ENCODE assay signal across 8 cellular contexts in the genomic region with DNA sequence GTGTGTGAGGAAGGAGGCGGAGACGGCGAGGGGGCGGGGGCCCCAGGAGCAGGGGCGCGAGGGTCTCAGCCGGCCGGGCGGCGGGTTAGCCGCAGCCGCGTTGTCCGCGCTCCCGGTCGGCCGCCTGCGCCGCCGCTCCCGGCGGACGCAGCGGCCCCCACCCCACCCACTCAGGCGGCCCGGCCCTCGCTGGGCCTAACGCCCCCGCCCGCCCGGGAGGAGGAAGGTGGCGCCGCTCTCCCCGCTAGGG. TPM values are rescaled to one million over a fixed set of nuclear protein-coding genes. Genes with fewer than 3 reads are reported as not detected.
DNase-seq lines count a peak whose midpoint lies in the region; ATAC-seq, FAIRE-seq and TF ChIP-seq lines count a peak whose summit lies in the region.

TSS of gene FCHSD2 (minus strand) at position 191 of the 250 bp plus-strand sequence. CDS start 441 bp downstream, outside the sequence.

- CTCF ChIA-PET in activated naive CD4-positive, alpha-beta T cell treated with anti-CD3 and anti-CD28 coated beads, Interleukin-2, amount 10 ng/mL, durations not matched to agents 7 days and 5 days (lab: Charles Lee): interaction anchor here (0.6 to 3.9 kb wide), 11 partner anchors 10 to 417 kb away, joined by 3 to 61 read pairs (median 4); no protein-coding TSS in a partner anchor
- CTCF ChIA-PET in K562 (lab: Yijun Ruan, JAX; ENCODE audit: low intra/inter-chr PET ratio): interaction anchor here (0.8 to 0.9 kb wide), 2 partner anchors 37 to 43 kb away, joined by 4 to 7 read pairs; no protein-coding TSS in a partner anchor

- H3K4me2 ChIP-seq in K562 (ENCODE audit: insufficient read depth, low read length): peak within 1 kb of the TSS; percentile 90

- DNase-seq in activated naive CD4-positive, alpha-beta T cell treated with anti-CD3 and anti-CD28 coated beads, Interleukin-2, amount 10 ng/mL, durations not matched to agents 7 days and 5 days: no peak
- DNase-seq in activated naive CD4-positive, alpha-beta T cell (lab: John Stamatoyannopoulos, UW): no peak
- peak in 2 of 4 experiments; percentile 92 to 93 for DNase-seq in K562 (ENCODE audit: extremely low read depth in 1 of 4, low spot score in 3 of 4)
- DNase-seq in left colon: no peak
- no peak for DNase-seq in NCI-H524 treated with DMSO at 0.1 percent for 48 hours (lab: John Stamatoyannopoulos, UW)

- H3K9me3 Mint-ChIP-seq in activated naive CD4-positive, alpha-beta T cell treated with anti-CD3 and anti-CD28 coated beads, Interleukin-2, amount 10 ng/mL, durations not matched to agents 7 days and 5 days: no peaks in the 10 kb centered on the region

- no peak for TF ChIP-seq POLR2A in K562 (conservative IDR thresholded peaks at IDR 0.05)

- H3K79me2 ChIP-seq in K562 (ENCODE audit: control insufficient read depth, insufficient read depth, low read length): peaks cover 25% of the 10 kb centered on the region

- peaks cover 26 to 36% of the 10 kb centered on the region in 2 experiments for H3K4me1 ChIP-seq in K562 (replicated peaks in 1 of 2; ENCODE audit: control insufficient read depth in 2 of 2, insufficient read depth in 2 of 2, low read length in 2 of 2)

- no peak for TF ChIP-seq RAD21 in K562 (CRISPR knock-in tag; conservative IDR thresholded peaks at IDR 0.05 in 1 of 2, IDR thresholded peaks at IDR 0.05 in 1 of 2)

- peaks cover 54% of the 10 kb centered on the region for H3K4me1 Mint-ChIP-seq in activated naive CD4-positive, alpha-beta T cell treated with anti-CD3 and anti-CD28 coated beads, Interleukin-2, amount 10 ng/mL, durations not matched to agents 7 days and 5 days

- H3K4me3 Mint-ChIP-seq in activated naive CD4-positive, alpha-beta T cell treated with anti-CD3 and anti-CD28 coated beads, Interleukin-2, amount 10 ng/mL, durations not matched to agents 7 days and 5 days: peak within 1 kb of the TSS; percentile 85

- H2AFZ ChIP-seq in K562 (ENCODE audit: low read depth, low read length): peak within 1 kb of the TSS; percentile 98

- peaks cover 15% of the 10 kb centered on the region for H3K36me3 ChIP-seq in K562 (ENCODE audit: control insufficient read depth, insufficient read depth, low read length)

- H3K9me3 ChIP-seq in K562 (replicated peaks; ENCODE audit: control insufficient read depth, insufficient read depth, low read depth, low read length): no peaks in the 10 kb centered on the region

- peaks cover 8% of the 10 kb centered on the region; the same call in 1 of the 2 replicates for H4K20me1 ChIP-seq in K562 (replicated peaks; ENCODE audit: control insufficient read depth, insufficient read depth, low read length)

- peak within 1 kb of the TSS; percentile 92 to 95 for H3K9ac ChIP-seq in K562 (ENCODE audit: insufficient read depth in 1 of 2, low read depth in 2 of 2, low read length in 2 of 2)

- peak within 1 kb of the TSS; percentile 92 for H3K4me3 ChIP-seq in K562

- TF ChIP-seq EP300 in K562 (IDR thresholded peaks at IDR 0.05; ENCODE audit: low read length): no peak

- FAIRE-seq in K562 (lab: Jason Lieb, UNC): no peak

- WGBS in K562 (ENCODE audit: insufficient coverage, low coverage, missing lambda C conversion rate): 0% methylated on average over 1 of the region's 35 CpGs

- POLR2A ChIA-PET in K562 (lab: Yijun Ruan, JAX): interaction anchor here (0.6 to 1.5 kb wide), 18 partner anchors 8 to 531 kb away, joined by 3 to 12 read pairs (median 3); no protein-coding TSS in a partner anchor

- H3K27ac Mint-ChIP-seq in activated naive CD4-positive, alpha-beta T cell treated with anti-CD3 and anti-CD28 coated beads, Interleukin-2, amount 10 ng/mL, durations not matched to agents 7 days and 5 days: peak within 1 kb of the TSS; percentile 96

- H3K27me3 ChIP-seq in K562 (ENCODE audit: control insufficient read depth in 2 of 2, insufficient read depth in 2 of 2, low read length in 2 of 2): no peaks in the 10 kb centered on the region

- H3K27me3 Mint-ChIP-seq in activated naive CD4-positive, alpha-beta T cell treated with anti-CD3 and anti-CD28 coated beads, Interleukin-2, amount 10 ng/mL, durations not matched to agents 7 days and 5 days: peaks cover 4% of the 10 kb centered on the region

- peak within 1 kb of the TSS; percentile 97 for H3K27ac ChIP-seq in K562 (ENCODE audit: extremely low read depth, low read depth, low read length)

- ATAC-seq in K562: no peak
- no peak for ATAC-seq in left colon
- ATAC-seq in HG02852 (IDR thresholded peaks at IDR 0.05; ENCODE audit: unreplicated experiment): no peak
- no peak for ATAC-seq in GM21360 (IDR thresholded peaks at IDR 0.05; ENCODE audit: unreplicated experiment)

- intact Hi-C loops in K562 (cut with micrococcal nuclease) (no loop called here), left colon (cut with DNase I, micrococcal nuclease) (no loop called here)

- TF ChIP-seq CTCF in K562 (IDR thresholded peaks at IDR 0.05 in 2 of 3, conservative IDR thresholded peaks at IDR 0.05 in 1 of 3; ENCODE audit: insufficient read depth in 2 of 3, low read depth in 1 of 3, low read length in 3 of 3) (no peak), subcutaneous adipose tissue (IDR thresholded peaks at IDR 0.05; ENCODE audit: low read depth) (no peak)

- no peaks in the 10 kb centered on the region for H3K9me1 ChIP-seq in K562 (ENCODE audit: control insufficient read depth, insufficient read depth, low read length)

- in situ Hi-C loops in K562 (cut with MboI): no loop called here

- H3K36me3 Mint-ChIP-seq in activated naive CD4-positive, alpha-beta T cell treated with anti-CD3 and anti-CD28 coated beads, Interleukin-2, amount 10 ng/mL, durations not matched to agents 7 days and 5 days: peaks cover 27% of the 10 kb centered on the region

- no TSS peak for BruUV-seq in K562 (replicated peaks; lab: Mats Ljungman, UMichigan)

TF ChIP-seq in K562, 482 proteins besides CTCF, POLR2A, EP300 and RAD21 (continues in another document):
- TF ChIP-seq KDM5B (IDR thresholded peaks at IDR 0.05; ENCODE audit: insufficient replicate concordance, low read depth, low read length) (peak; percentile 22), CHD4 (IDR thresholded peaks at IDR 0.05; ENCODE audit: insufficient read depth, insufficient replicate concordance, low read depth, low read length, poor library complexity, severe bottlenecking) (no peak), ZEB2 (IDR thresholded peaks at IDR 0.05) (no peak), ZNF79 (CRISPR knock-in tag; IDR thresholded peaks at IDR 0.05; ENCODE audit: low read depth) (no peak), DIDO1 (tag; IDR thresholded peaks at IDR 0.05; ENCODE audit: low read depth) (no peak), SRF (CRISPR knock-in tag; IDR thresholded peaks at IDR 0.05) (no peak), EGR1 (conservative IDR thresholded peaks at IDR 0.05) (peak; percentile 71), EZH2 (IDR thresholded peaks at IDR 0.05; ENCODE audit: borderline replicate concordance, low read depth, low read length) (no peak), PTBP1 (IDR thresholded peaks at IDR 0.05; ENCODE audit: low read depth, low read length) (no peak), CREB3L1 (IDR thresholded peaks at IDR 0.05; ENCODE audit: borderline replicate concordance, low read depth) (no peak), POLR2AphosphoS5 (IDR thresholded peaks at IDR 0.05; ENCODE audit: control insufficient read depth, insufficient read depth, low read depth, low read length) (0 out of 2 replicates have a peak, but pooled peaks have one; percentile 10), ZNF589 (CRISPR knock-in tag; IDR thresholded peaks at IDR 0.05; ENCODE audit: low read depth) (no peak)

RNA-seq across cellular contexts. Expression of gene FCHSD2, which starts in this region (rescaled TPM):
- total RNA-seq in K562 (2011; cell fraction: chromatin; rRNA removed; ENCODE audit: low replicate concordance): 11.7 and 39.3 TPM in 2 replicates
- total RNA-seq in K562 (2011; cell fraction: nucleolus; rRNA removed): 6.3 and 8.0 TPM in 2 replicates
- 8.4 and 12.2 TPM in 2 replicates for total RNA-seq in K562 (2011; cell fraction: nucleoplasm; rRNA removed)
- total RNA-seq in K562 (2014; rRNA removed) (2.2 and 2.4 TPM in 2 replicates), K562 (2014; rRNA removed; fragmentation: Illumina TruSeq; extraction: Trizol) (6.4 and 8.8 TPM in 2 replicates), K562 (2015; rRNA removed; fragmentation: Illumina TruSeq; extraction: Trizol) (6.3 and 7.9 TPM in 2 replicates), K562 (2021) (14.0 and 14.7 TPM in 2 replicates), left colon (10 to 100 TPM; 20.0 to 22.1 TPM), subcutaneous adipose tissue (10 to 100 TPM; 26.2 to 34.7 (median 30.0) TPM)
- polyA plus RNA-seq in K562 (2011; rRNA removed) (8.0 and 8.2 TPM in 2 replicates), K562 (2014; fragmentation: Illumina TruSeq; extraction: Trizol) (9.1 and 10.8 TPM in 2 replicates), K562 (2014; fragmentation: Nextera tagmentation; extraction: Ambion mirVana) (1 to 10 TPM; 1.8 to 3.2 TPM), K562 (2014; rRNA removed) (8.7 and 9.0 TPM in 2 replicates)
- 3.9 and 5.4 TPM in 2 replicates for polyA plus RNA-seq in K562 (2011; cell fraction: cytosol; rRNA removed)
- 9.0 and 9.5 TPM in 2 replicates for polyA plus RNA-seq in K562 (2011; cell fraction: nucleus; rRNA removed)
- 7.6 and 9.4 TPM in 2 replicates for polyA plus RNA-seq in K562 (2012)
- 9.1 and 10.5 TPM in 2 replicates for polyA minus RNA-seq in K562 (2011; rRNA and poly(A)+ RNA removed)
- 8.4 and 10.1 TPM in 2 replicates for polyA minus RNA-seq in K562 (2011; cell fraction: cytosol; rRNA and poly(A)+ RNA removed)
- polyA minus RNA-seq in K562 (2011; cell fraction: nucleus; rRNA and poly(A)+ RNA removed): 5.5 and 9.7 TPM in 2 replicates
